26 cellular contexts compared by ENCODE assay signal in the genomic region with DNA sequence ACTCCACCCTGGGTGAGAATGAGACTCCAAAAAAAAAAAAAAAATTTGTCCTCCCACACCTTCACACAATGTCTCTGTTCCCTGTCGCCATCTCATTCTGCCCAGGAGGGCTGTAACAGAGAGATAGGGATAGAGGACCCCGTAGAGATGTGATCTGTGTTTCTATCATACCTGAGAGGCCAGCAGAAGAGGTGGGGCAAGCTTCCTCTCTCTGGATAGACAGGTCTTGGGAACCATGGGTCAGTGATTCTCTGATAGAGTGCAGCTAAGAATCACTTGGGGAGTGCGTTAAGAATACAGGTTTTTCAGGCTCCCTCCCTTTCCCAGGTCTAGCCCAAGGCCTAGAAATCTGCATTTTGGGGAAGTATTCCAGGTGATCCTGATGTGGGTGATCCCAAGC. TPM values are rescaled to one million over a fixed set of nuclear protein-coding genes. Genes with fewer than 3 reads are reported as not detected.
A peak's percentile ranks its signal among the peaks of the same experiment; 100 is the strongest.
DNase-seq lines count a peak whose midpoint lies in the region; ATAC-seq and TF ChIP-seq lines count a peak whose summit lies in the region.
"Had no signal": no experiment of that assay in that cellular context is flagged by ENCODE, and none has a peak within 500 bp of the region (broad histone marks: within the 10 kb centered on the region; RNA-seq: fewer than 3 reads in every experiment).

No MANE protein-coding gene starts in this region.

- H3K27me3 Mint-ChIP-seq in CD8-positive, alpha-beta memory T cell = peaks cover 16 to 25% of the 10 kb centered on the region in 2 donors

- no peaks in the 10 kb centered on the region for H3K27me3 ChIP-seq in AG04450 (ENCODE audit: control insufficient read depth, insufficient read depth, low read length)
- no peaks in the 10 kb centered on the region for H3K27me3 ChIP-seq in osteoblast (ENCODE audit: insufficient read depth, low read length)
- peaks cover 3% of the 10 kb centered on the region for H3K27me3 ChIP-seq in CD8-positive, alpha-beta memory T cell (ENCODE audit: insufficient read depth, low read length, poor library complexity, severe bottlenecking)
- H3K27me3 ChIP-seq: hepatocyte had no signal

- no peak overlapping the region for H2AFZ ChIP-seq in osteoblast (ENCODE audit: low read length)
- H2AFZ ChIP-seq: GM23338, hepatocyte had no signal

- H3K27ac ChIP-seq in AG04450 (ENCODE audit: low read depth, low read length) = peak overlapping the region; percentile 66
- H3K27ac ChIP-seq in RWPE1 = peak overlapping the region; percentile 90
- peak overlapping the region; percentile 77 for H3K27ac ChIP-seq in epithelial cell of prostate
- peak overlapping the region; percentile 99 for H3K27ac ChIP-seq in osteoblast (ENCODE audit: low read depth, low read length)
- H3K27ac ChIP-seq in CD8-positive, alpha-beta memory T cell (ENCODE audit: low read depth, low read length) = no peak overlapping the region
- H3K27ac ChIP-seq: hepatocyte had no signal

- ATAC-seq in left ventricle myocardium superior = no peak
- ATAC-seq: activated T-cell treated with anti-CD3 and anti-CD28 coated beads, Interleukin-2, amount 50 U/mL, for 72 hours; GM12878; GM23338; left lung; naive thymus-derived CD4-positive, alpha-beta T cell; stimulated activated naive CD8-positive, alpha-beta T cell treated with anti-CD3 and anti-CD28 coated beads, Interleukin-15, Interleukin-2, amounts not matched to agents 100 U/mL and 50 U/mL, for 24 hours had no signal

- no peak overlapping the region for H3K4me2 ChIP-seq in osteoblast (ENCODE audit: insufficient read depth, low read length)
- H3K4me2 ChIP-seq: GM23338, hepatocyte had no signal

- peaks cover 4% of the 10 kb centered on the region for H3K36me3 ChIP-seq in osteoblast (ENCODE audit: insufficient read depth, low read length)
- no peaks in the 10 kb centered on the region for H3K36me3 ChIP-seq in CD8-positive, alpha-beta memory T cell (ENCODE audit: insufficient read depth, low read length)
- H3K36me3 ChIP-seq: BLaER1 treated with 17β-estradiol and CSF1 and Interleukin-3, amounts not matched to agents 10 nM and 100 nM; left lung; thoracic aorta had no signal

- H3K4me3 Mint-ChIP-seq in CD8-positive, alpha-beta memory T cell = no peak overlapping the region
- H3K4me3 Mint-ChIP-seq: activated T-cell treated with anti-CD3 and anti-CD28 coated beads, Interleukin-2, amount 50 U/mL, for 72 hours; GM23338; naive thymus-derived CD4-positive, alpha-beta T cell had no signal

- H4K20me1 ChIP-seq in osteoblast (ENCODE audit: insufficient read depth, low read length) = no peaks in the 10 kb centered on the region
- H4K20me1 ChIP-seq: BLaER1 treated with 17β-estradiol and CSF1 and Interleukin-3, amounts not matched to agents 10 nM and 100 nM had no signal

- H3K4me1 ChIP-seq in osteoblast (ENCODE audit: insufficient read depth, low read length) = peaks cover 66% of the 10 kb centered on the region
- H3K4me1 ChIP-seq in CD8-positive, alpha-beta memory T cell (ENCODE audit: insufficient read depth, low read length) = no peaks in the 10 kb centered on the region

- H3K4me1 Mint-ChIP-seq in CD8-positive, alpha-beta memory T cell = peaks cover 2 to 5% (median 5%) of the 10 kb centered on the region in 3 donors

- H3K9me3 Mint-ChIP-seq in CD8-positive, alpha-beta memory T cell = no peaks in the 10 kb centered on the region
- H3K9me3 Mint-ChIP-seq: activated T-cell treated with anti-CD3 and anti-CD28 coated beads, Interleukin-2, amount 50 U/mL, for 72 hours; GM23338 had no signal

- no peaks in the 10 kb centered on the region; the same call in 1 of the 2 replicates for H3K9me3 ChIP-seq in AG04450 (ENCODE audit: control insufficient read depth, insufficient read depth, low read length)
- no peaks in the 10 kb centered on the region for H3K9me3 ChIP-seq in osteoblast (ENCODE audit: low read depth, low read length)
- H3K9me3 ChIP-seq in CD8-positive, alpha-beta memory T cell (ENCODE audit: low read length) = no peaks in the 10 kb centered on the region
- H3K9me3 ChIP-seq: BLaER1 treated with 17β-estradiol and CSF1 and Interleukin-3, amounts not matched to agents 10 nM and 100 nM; left lung; thoracic aorta had no signal

- POLR2A ChIA-PET in AG04450 (lab: Yijun Ruan, JAX) = interaction anchor here (0.7 to 1.9 kb wide), 2 partner anchors 8 to 124 kb away, joined by 6 read pairs; a partner anchor contains a TSS
- POLR2A ChIA-PET in RWPE1 (lab: Yijun Ruan, JAX; ENCODE audit: low non-redundant PET) = no interaction called here
- POLR2A ChIA-PET in CD8-positive, alpha-beta memory T cell (lab: Charles Lee) = no interaction called here

- H3K27ac Mint-ChIP-seq in CD8-positive, alpha-beta memory T cell = no peak overlapping the region
- H3K27ac Mint-ChIP-seq: activated T-cell treated with anti-CD3 and anti-CD28 coated beads, Interleukin-2, amount 50 U/mL, for 72 hours; GM23338 had no signal

- DNase-seq in AG04450 (ENCODE audit: low read depth, low spot score) (no peak), RWPE1 (ENCODE audit: low spot score) (no peak), epithelial cell of prostate (ENCODE audit: low read depth, low spot score) (no peak), osteoblast (ENCODE audit: insufficient read length, low spot score, missing footprints) (no peak), NAMALWA (ENCODE audit: low spot score) (no peak), left ventricle myocardium superior (no peak)
- no peak for DNase-seq in CD8-positive, alpha-beta memory T cell
- DNase-seq: activated CD4-positive, alpha-beta T cell treated with anti-CD3 and anti-CD28 coated beads, Interleukin-2, amount 50 U/mL, for 4 hours; activated naive CD4-positive, alpha-beta T cell treated with Interleukin-2 at 50 U/mL for 16 hours; activated T-cell treated with anti-CD3 and anti-CD28 coated beads, Interleukin-2, amount 50 U/mL, for 72 hours; effector CD4-positive, alpha-beta T cell; left lung; midbrain; naive thymus-derived CD4-positive, alpha-beta T cell; NCI-H1092; NCI-H187 treated with DMSO at 0.1 percent for 48 hours; NCI-H524 treated with DMSO at 0.1 percent for 48 hours; nucleus accumbens; Right ventricle myocardium superior; stimulated activated naive CD8-positive, alpha-beta T cell treated with anti-CD3 and anti-CD28 coated beads, Interleukin-15, Interleukin-2, amounts not matched to agents 100 U/mL and 50 U/mL, for 24 hours; T1000 had no signal

- H3K36me3 Mint-ChIP-seq in CD8-positive, alpha-beta memory T cell = no peaks in the 10 kb centered on the region
- H3K36me3 Mint-ChIP-seq: naive thymus-derived CD4-positive, alpha-beta T cell had no signal

- intact Hi-C loops in left ventricle myocardium superior (cut with micrococcal nuclease) = no loop called here

- peaks cover 52% of the 10 kb centered on the region for H3K79me2 ChIP-seq in osteoblast (ENCODE audit: insufficient read depth, low read length)
- H3K79me2 ChIP-seq: hepatocyte had no signal

- CTCF ChIA-PET in AG04450 (lab: Charles Lee) (interaction anchor here (1.5 kb wide), 1 partner anchor 84 kb away, joined by 4 read pairs; no protein-coding TSS in a partner anchor), RWPE1 (lab: Yijun Ruan, JAX) (interaction anchor here (1.0 kb wide), 1 partner anchor 12 kb away, joined by 7 read pairs; no protein-coding TSS in a partner anchor)
- CTCF ChIA-PET in CD8-positive, alpha-beta memory T cell (lab: Charles Lee) = no interaction called here

- H3K4me3 ChIP-seq in AG04450 (ENCODE audit: low read depth, low read length) (no peak overlapping the region), osteoblast (ENCODE audit: insufficient read depth, low read length) (no peak overlapping the region)
- no peak overlapping the region for H3K4me3 ChIP-seq in CD8-positive, alpha-beta memory T cell (ENCODE audit: low read length)
- H3K4me3 ChIP-seq: BLaER1 treated with 17β-estradiol and CSF1 and Interleukin-3, amounts not matched to agents 10 nM and 100 nM; GM12878; GM23338; hepatocyte; left lung; thoracic aorta had no signal

- TF ChIP-seq CTCF in AG04450 (IDR thresholded peaks at IDR 0.05; ENCODE audit: low read depth, low read length) (no peak), RWPE1 (conservative IDR thresholded peaks at IDR 0.05; ENCODE audit: low read depth) (no peak), osteoblast (IDR thresholded peaks at IDR 0.05; ENCODE audit: extremely low read depth, low read depth, low read length) (no peak)

RNA-seq across cellular contexts. Expression of a gene that starts 8.3 kb away (rescaled TPM):
- 55.5 and 61.4 TPM in 2 replicates for polyA plus RNA-seq in AG04450 (2011; rRNA removed)
- polyA minus RNA-seq in AG04450 (2011; rRNA and poly(A)+ RNA removed) = 29.4 and 34.4 TPM in 2 replicates
- 107 and 114 TPM in 2 replicates for total RNA-seq in osteoblast
- 0.74 TPM for total RNA-seq in left ventricle myocardium superior
- total RNA-seq in CD8-positive, alpha-beta memory T cell = not detected
- polyA plus RNA-seq in CD8-positive, alpha-beta memory T cell = 0.08 TPM
- polyA plus RNA-seq: naive thymus-derived CD4-positive, alpha-beta T cell had no signal

Comparison
In these comparisons a context has a peak if more than half of its experiments do, and no peak if none do; other contexts are left out.
1. RNA of a gene that starts 8.3 kb away (total RNA-seq): 107 to 114 TPM in osteoblast; 0.74 TPM in left ventricle myocardium superior (single experiment) and not detected in CD8-positive, alpha-beta memory T cell; every median in the first group is over 10 times any median in the second.